In the genomic region with DNA sequence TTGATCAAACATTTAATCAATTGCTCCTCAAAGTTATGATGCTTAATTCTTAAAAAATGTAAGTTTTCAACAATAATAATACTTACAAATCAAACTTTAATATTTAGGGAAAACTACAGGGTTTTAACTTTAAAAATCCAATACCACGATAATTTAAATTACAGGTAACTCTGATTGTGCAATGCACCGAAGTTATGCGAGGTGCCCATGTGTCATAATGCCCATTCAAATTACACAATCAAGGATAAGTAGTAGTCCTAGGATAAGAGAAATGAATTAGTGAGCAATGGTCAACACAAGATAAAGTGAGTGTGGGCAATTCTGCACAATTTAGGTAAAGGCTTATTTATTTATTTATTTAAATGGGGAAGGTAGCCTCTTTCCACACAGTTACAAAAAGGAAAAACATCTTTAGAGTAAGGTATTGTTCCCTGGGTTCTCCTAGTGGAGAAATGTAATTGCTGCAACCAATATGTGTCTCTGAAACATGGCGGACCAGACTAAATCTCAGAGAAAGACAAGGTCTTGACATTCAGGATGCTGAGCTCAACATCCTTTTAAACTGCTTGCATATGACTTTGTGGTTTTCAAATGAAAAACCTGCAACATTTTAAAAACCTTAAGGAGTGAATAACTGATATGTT, we compare ENCODE assay signal across 25 cellular contexts.
A peak's percentile ranks its signal among the peaks of the same experiment; 100 is the strongest.
DNase-seq lines count a peak whose midpoint lies in the region; ATAC-seq and TF ChIP-seq lines count a peak whose summit lies in the region.
"Had no signal": no experiment of that assay in that cellular context is flagged by ENCODE, and none has a peak within 500 bp of the region (broad histone marks: within the 10 kb centered on the region; RNA-seq: fewer than 3 reads in every experiment).

No MANE protein-coding gene starts in this region.

- H3K4me3 Mint-ChIP-seq in MCF 10A (ENCODE audit: unreplicated experiment) (no peak overlapping the region), glutamatergic neuron (ENCODE audit: unreplicated experiment) (no peak overlapping the region)
- H3K4me3 Mint-ChIP-seq: activated CD4-positive, alpha-beta T cell treated with anti-CD3 and anti-CD28 coated beads, Interleukin-2, amount 10 ng/mL, durations not matched to agents 24 days and 14 days; activated naive CD8-positive, alpha-beta T cell treated with anti-CD3 and anti-CD28 coated beads for 36 hours; dendritic cell treated with granulocyte-macrophage colony-stimulating factor and Interleukin-4, amounts not matched to agents 40 ng/mL and 50 ng/mL, for 4 days; natural killer cell; T-cell had no signal

- no peaks in the 10 kb centered on the region for H3K27me3 Mint-ChIP-seq in MCF 10A (ENCODE audit: insufficient read depth, unreplicated experiment)
- H3K27me3 Mint-ChIP-seq in glutamatergic neuron (ENCODE audit: unreplicated experiment), result no peaks in the 10 kb centered on the region
- H3K27me3 Mint-ChIP-seq: activated CD4-positive, alpha-beta T cell treated with anti-CD3 and anti-CD28 coated beads, Interleukin-2, amount 10 ng/mL, durations not matched to agents 24 days and 14 days; activated naive CD8-positive, alpha-beta T cell treated with anti-CD3 and anti-CD28 coated beads for 36 hours; dendritic cell treated with granulocyte-macrophage colony-stimulating factor and Interleukin-4, amounts not matched to agents 40 ng/mL and 50 ng/mL, for 4 days; T-cell had no signal

- H3K27me3 ChIP-seq in breast epithelium, result no peaks in the 10 kb centered on the region
- H3K27me3 ChIP-seq in mammary epithelial cell (ENCODE audit: insufficient read depth, low read length), result no peaks in the 10 kb centered on the region
- H3K27me3 ChIP-seq: gastrocnemius medialis, upper lobe of left lung had no signal

- no peak overlapping the region for H2AFZ ChIP-seq in mammary epithelial cell (ENCODE audit: low read depth, low read length)

- peak overlapping the region; percentile 21 for H3K9ac ChIP-seq in mammary epithelial cell (ENCODE audit: insufficient read depth, low read length)

- dilution Hi-C loops in mammary epithelial cell (cut with HindIII; ENCODE audit: low sequenced_read_pairs), result no loop called here

- POLR2A ChIA-PET in MCF 10A (lab: Yijun Ruan, JAX), result interaction anchor here (0.8 kb wide), 1 partner anchor 112 kb away, joined by 4 read pairs; no protein-coding TSS in a partner anchor

- peak; percentile 45 for DNase-seq in MCF 10A (ENCODE audit: unreplicated experiment)
- no peak for DNase-seq in breast epithelium (ENCODE audit: low spot score in 2 of 2)
- DNase-seq in mammary epithelial cell, result no peak
- no peak for DNase-seq in glutamatergic neuron
- DNase-seq in effector CD8-positive, alpha-beta T cell (lab: John Stamatoyannopoulos, UW), result no peak
- no peak for DNase-seq in OCI-M2 (lab: John Stamatoyannopoulos, UW; ENCODE audit: unreplicated experiment)
- DNase-seq in stimulated activated CD4-positive, alpha-beta T cell treated with anti-CD3 and anti-CD28 coated beads, Interleukin-1b, Interleukin-23, amount 100 ng/mL, for 48 hours, result no peak
- DNase-seq: activated CD4-positive, alpha-beta T cell treated with anti-CD3 and anti-CD28 coated beads, Interleukin-2, amount 10 ng/mL, durations not matched to agents 24 days and 14 days; activated gamma-delta T cell; activated naive CD8-positive, alpha-beta T cell treated with anti-CD3 and anti-CD28 coated beads for 36 hours; activated T-cell treated with anti-CD3 and anti-CD28 coated beads, Interleukin-2, amount 50 U/mL, for 1 hour; anterior cingulate cortex; gastrocnemius medialis; natural killer cell; NCI-H1436; NCI-H2081 treated with DMSO at 0.1 percent for 48 hours; NCI-H2227 treated with DMSO at 0.1 percent for 48 hours; NCI-H69; stimulated activated naive CD4-positive, alpha-beta T cell; T-cell; upper lobe of left lung had no signal

- H3K36me3 Mint-ChIP-seq in MCF 10A (ENCODE audit: insufficient read depth, unreplicated experiment) (no peaks in the 10 kb centered on the region), glutamatergic neuron (ENCODE audit: unreplicated experiment) (no peaks in the 10 kb centered on the region)
- H3K36me3 Mint-ChIP-seq: activated naive CD8-positive, alpha-beta T cell treated with anti-CD3 and anti-CD28 coated beads for 36 hours; natural killer cell; T-cell had no signal

- H3K9me3 Mint-ChIP-seq in MCF 10A (ENCODE audit: unreplicated experiment) (peaks cover 7% of the 10 kb centered on the region), glutamatergic neuron (ENCODE audit: unreplicated experiment) (peaks cover 3% of the 10 kb centered on the region)
- H3K9me3 Mint-ChIP-seq: activated CD4-positive, alpha-beta T cell treated with anti-CD3 and anti-CD28 coated beads, Interleukin-2, amount 10 ng/mL, durations not matched to agents 24 days and 14 days; activated naive CD8-positive, alpha-beta T cell treated with anti-CD3 and anti-CD28 coated beads for 36 hours; dendritic cell treated with granulocyte-macrophage colony-stimulating factor and Interleukin-4, amounts not matched to agents 40 ng/mL and 50 ng/mL, for 4 days; T-cell had no signal

- TF ChIP-seq POLR2A in breast epithelium (IDR thresholded peaks at IDR 0.05), result no peak

- H3K9me3 ChIP-seq in breast epithelium, result no peaks in the 10 kb centered on the region
- no peaks in the 10 kb centered on the region for H3K9me3 ChIP-seq in mammary epithelial cell (replicated peaks; ENCODE audit: insufficient read depth, low read length)
- H3K9me3 ChIP-seq: upper lobe of left lung had no signal

- no peak overlapping the region for H3K4me2 ChIP-seq in mammary epithelial cell (ENCODE audit: insufficient read depth, low read depth, low read length)

- intact Hi-C loops in MCF 10A (cut with micrococcal nuclease), result no loop called here
- intact Hi-C loops in breast epithelium (cut with DNase I; ENCODE audit: low total_unique reads), result no loop called here
- intact Hi-C loops in mammary epithelial cell (cut with micrococcal nuclease), result no loop called here

- CTCF ChIA-PET in MCF 10A (lab: Yijun Ruan, JAX) (no interaction called here), mammary epithelial cell (lab: Charles Lee; ENCODE audit: low non-redundant PET) (no interaction called here)

- H3K4me1 Mint-ChIP-seq in MCF 10A (ENCODE audit: insufficient read depth, unreplicated experiment) (peaks cover 6% of the 10 kb centered on the region), glutamatergic neuron (ENCODE audit: low read depth, unreplicated experiment) (peaks cover 17% of the 10 kb centered on the region)
- H3K4me1 Mint-ChIP-seq: activated CD4-positive, alpha-beta T cell treated with anti-CD3 and anti-CD28 coated beads, Interleukin-2, amount 10 ng/mL, durations not matched to agents 24 days and 14 days; natural killer cell; T-cell had no signal

- H3K36me3 ChIP-seq in breast epithelium, result no peaks in the 10 kb centered on the region
- H3K36me3 ChIP-seq in mammary epithelial cell (ENCODE audit: insufficient read depth, low read length), result no peaks in the 10 kb centered on the region
- H3K36me3 ChIP-seq: gastrocnemius medialis, upper lobe of left lung had no signal

- no peak for TF ChIP-seq CTCF in MCF 10A (IDR thresholded peaks at IDR 0.05; ENCODE audit: unreplicated experiment)
- no peak for TF ChIP-seq CTCF in breast epithelium (IDR thresholded peaks at IDR 0.05)
- no peak for TF ChIP-seq CTCF in mammary epithelial cell (conservative IDR thresholded peaks at IDR 0.05 in 1 of 2, IDR thresholded peaks at IDR 0.05 in 1 of 2; ENCODE audit: extremely low read depth in 1 of 2, insufficient read depth in 1 of 2, low read depth in 1 of 2, low read length in 2 of 2)
- peak; percentile 31 for TF ChIP-seq CTCF in glutamatergic neuron (IDR thresholded peaks at IDR 0.05; ENCODE audit: partially characterized antibody, unreplicated experiment)

- in situ Hi-C loops in mammary epithelial cell (cut with MboI; ENCODE audit: low sequenced_read_pairs in 2 of 2), result no loop called here

- H3K79me2 ChIP-seq in mammary epithelial cell (ENCODE audit: insufficient read depth, low read length), result no peaks in the 10 kb centered on the region

- H4K20me1 ChIP-seq in mammary epithelial cell (ENCODE audit: insufficient read depth, low read length), result no peaks in the 10 kb centered on the region

- H3K4me1 ChIP-seq in breast epithelium (no peaks in the 10 kb centered on the region), mammary epithelial cell (ENCODE audit: insufficient read depth, low read length) (no peaks in the 10 kb centered on the region)
- H3K4me1 ChIP-seq: gastrocnemius medialis, upper lobe of left lung had no signal

- BruUV-seq in MCF 10A (replicated peaks; lab: Mats Ljungman, UMichigan) (no TSS peak), mammary epithelial cell (replicated peaks; lab: Mats Ljungman, UMichigan) (no TSS peak)

- H3K4me3 ChIP-seq in breast epithelium (no peak overlapping the region), mammary epithelial cell (replicated peaks in 1 of 3; ENCODE audit: insufficient read depth in 1 of 3, low read depth in 2 of 3, low read length in 3 of 3) (no peak overlapping the region)
- H3K4me3 ChIP-seq: gastrocnemius medialis, lung, upper lobe of left lung had no signal

- no peak overlapping the region for H3K27ac ChIP-seq in breast epithelium
- H3K27ac ChIP-seq in mammary epithelial cell (ENCODE audit: insufficient read depth, low read depth, low read length), result no peak overlapping the region
- H3K27ac ChIP-seq: gastrocnemius medialis, HL-60, upper lobe of left lung had no signal

- 76% methylated on average over 4 of the region's 4 CpGs for WGBS in mammary epithelial cell (ENCODE audit: low coverage, missing lambda C conversion rate)

- ATAC-seq in HG03442 (IDR thresholded peaks at IDR 0.05; ENCODE audit: unreplicated experiment), result no peak
- ATAC-seq: gastrocnemius medialis, natural killer cell, T-cell had no signal

- no peak overlapping the region for H3K27ac Mint-ChIP-seq in MCF 10A (ENCODE audit: low read depth, unreplicated experiment)
- no peak overlapping the region for H3K27ac Mint-ChIP-seq in glutamatergic neuron (ENCODE audit: unreplicated experiment)
- H3K27ac Mint-ChIP-seq: activated CD4-positive, alpha-beta T cell treated with anti-CD3 and anti-CD28 coated beads, Interleukin-2, amount 10 ng/mL, durations not matched to agents 24 days and 14 days; activated naive CD8-positive, alpha-beta T cell treated with anti-CD3 and anti-CD28 coated beads for 36 hours; dendritic cell treated with granulocyte-macrophage colony-stimulating factor and Interleukin-4, amounts not matched to agents 40 ng/mL and 50 ng/mL, for 4 days; natural killer cell; T-cell had no signal
